ENCODE assay signal across 19 cellular contexts in genomic region chrX:129939986-129940385, GRCh38.
"Had no signal": no experiment of that assay in that cellular context is flagged by ENCODE, and none has a peak within 500 bp of the region (broad histone marks: within the 10 kb centered on the region; RNA-seq: fewer than 3 reads in every experiment).

No MANE protein-coding gene starts in this region.

- H3K36me3 ChIP-seq: brain microvascular endothelial cell, esophagus muscularis mucosa, ovary had no signal

- H3K9me3 Mint-ChIP-seq: activated naive CD8-positive, alpha-beta T cell treated with anti-CD3 and anti-CD28 coated beads for 36 hours; activated T-cell treated with anti-CD3 and anti-CD28 coated beads, Interleukin-2, amount 50 U/mL, for 72 hours; stimulated activated naive CD8-positive, alpha-beta T cell treated with anti-CD3 and anti-CD28 coated beads, Interleukin-15, amount 100 ng/mL, for 72 hours; T-helper 2 cell treated with Interferon-gamma antibody and Interleukin-4, amounts not matched to agents 5 μg/mL and 100 μg/mL, for 36 hours had no signal

- H3K27ac ChIP-seq: brain microvascular endothelial cell, dorsolateral prefrontal cortex, esophagus muscularis mucosa, ovary, testis had no signal

- H3K4me3 Mint-ChIP-seq: activated naive CD8-positive, alpha-beta T cell treated with anti-CD3 and anti-CD28 coated beads for 36 hours; activated T-cell treated with anti-CD3 and anti-CD28 coated beads, Interleukin-2, amount 50 U/mL, for 72 hours; nephron; stimulated activated naive CD8-positive, alpha-beta T cell treated with anti-CD3 and anti-CD28 coated beads, Interleukin-15, amount 100 ng/mL, for 72 hours; T-helper 2 cell treated with Interferon-gamma antibody and Interleukin-4, amounts not matched to agents 5 μg/mL and 100 μg/mL, for 36 hours had no signal

- DNase-seq: activated CD4-positive, alpha-beta T cell treated with anti-CD3 and anti-CD28 coated beads, Interleukin-2, amount 50 U/mL, for 48 hours; activated CD4-positive, CD25-positive, alpha-beta regulatory T cell treated with anti-CD3 and anti-CD28 coated beads, Interleukin-2, amount 50 U/mL, for 72 hours; activated gamma-delta T cell treated with Interleukin-2 at 50 U/mL for 16 hours; activated naive CD8-positive, alpha-beta T cell treated with anti-CD3 and anti-CD28 coated beads for 36 hours; activated T-cell treated with anti-CD3 and anti-CD28 coated beads, Interleukin-2, amount 50 U/mL, for 72 hours; brain microvascular endothelial cell; dorsolateral prefrontal cortex; mesenchymal stem cell; ovary; stimulated activated CD4-positive, alpha-beta T cell treated with anti-CD3 and anti-CD28 coated beads, Interleukin-15, amount 100 ng/mL, for 24 hours; stimulated activated CD4-positive, alpha-beta T cell treated with anti-CD3 and anti-CD28 coated beads, Interleukin-4, amount 100 ng/mL, for 24 hours; stimulated activated naive CD8-positive, alpha-beta T cell treated with anti-CD3 and anti-CD28 coated beads, Interleukin-15, amount 100 ng/mL, for 72 hours; testis had no signal

- H3K4me1 ChIP-seq: esophagus muscularis mucosa, testis had no signal

- H3K27me3 Mint-ChIP-seq: activated naive CD8-positive, alpha-beta T cell treated with anti-CD3 and anti-CD28 coated beads for 36 hours had no signal

- H3K9me3 ChIP-seq: esophagus muscularis mucosa, ovary, testis had no signal

- ATAC-seq: activated T-cell treated with anti-CD3 and anti-CD28 coated beads, Interleukin-2, amount 50 U/mL, for 72 hours; left lobe of liver; stimulated activated naive CD8-positive, alpha-beta T cell treated with anti-CD3 and anti-CD28 coated beads, Interleukin-15, amount 100 ng/mL, for 72 hours had no signal

- FAIRE-seq: endometrium, islet of Langerhans had no signal

- H3K4me3 ChIP-seq: dorsolateral prefrontal cortex, esophagus muscularis mucosa, ovary, testis had no signal

- H3K27me3 ChIP-seq: brain microvascular endothelial cell, esophagus muscularis mucosa, ovary, testis had no signal

- H3K27ac Mint-ChIP-seq: activated naive CD8-positive, alpha-beta T cell treated with anti-CD3 and anti-CD28 coated beads for 36 hours; activated T-cell treated with anti-CD3 and anti-CD28 coated beads, Interleukin-2, amount 50 U/mL, for 72 hours; nephron; stimulated activated naive CD8-positive, alpha-beta T cell treated with anti-CD3 and anti-CD28 coated beads, Interleukin-15, amount 100 ng/mL, for 72 hours; T-helper 2 cell treated with Interferon-gamma antibody and Interleukin-4, amounts not matched to agents 5 μg/mL and 100 μg/mL, for 36 hours had no signal

- H3K36me3 Mint-ChIP-seq: activated naive CD8-positive, alpha-beta T cell treated with anti-CD3 and anti-CD28 coated beads for 36 hours had no signal
